In genomic region chr4:73945140-73945539, GRCh38 we compare ENCODE assay signal across 22 cellular contexts. TPM values are rescaled to one million over a fixed set of nuclear protein-coding genes. Genes with fewer than 3 reads are reported as not detected.
DNase-seq lines count a peak whose midpoint lies in the region; ATAC-seq, FAIRE-seq and TF ChIP-seq lines count a peak whose summit lies in the region.
"Had no signal": no experiment of that assay in that cellular context is flagged by ENCODE, and none has a peak within 500 bp of the region (broad histone marks: within the 10 kb centered on the region; RNA-seq: fewer than 3 reads in every experiment).

No MANE protein-coding gene starts in this region.

- H3K9me3 Mint-ChIP-seq in nephron (no peaks in the 10 kb centered on the region), type B pancreatic cell (no peaks in the 10 kb centered on the region)

- H3K36me3 ChIP-seq in K562 (ENCODE audit: control insufficient read depth, insufficient read depth, low read length), result no peaks in the 10 kb centered on the region
- no peaks in the 10 kb centered on the region for H3K36me3 ChIP-seq in Peyer's patch
- H3K36me3 ChIP-seq in GM23248 (ENCODE audit: low read depth), result no peaks in the 10 kb centered on the region
- H3K36me3 ChIP-seq: BLaER1 treated with 17β-estradiol and CSF1 and Interleukin-3, amounts not matched to agents 10 nM and 100 nM had no signal

- H3K9me3 ChIP-seq in K562 (replicated peaks; ENCODE audit: control insufficient read depth, insufficient read depth, low read depth, low read length), result no peaks in the 10 kb centered on the region
- H3K9me3 ChIP-seq in Peyer's patch, result no peaks in the 10 kb centered on the region
- H3K9me3 ChIP-seq in GM23248 (ENCODE audit: low read depth), result no peaks in the 10 kb centered on the region

- H3K4me1 ChIP-seq in K562 (replicated peaks in 1 of 2; ENCODE audit: control insufficient read depth in 2 of 2, insufficient read depth in 2 of 2, low read length in 2 of 2) (peaks cover 0 to 7% of the 10 kb centered on the region in 2 experiments; a peak in 3 of 5 replicates), Peyer's patch (no peaks in the 10 kb centered on the region), GM23248 (ENCODE audit: insufficient read depth) (no peaks in the 10 kb centered on the region)

- TF ChIP-seq EP300 in K562 (IDR thresholded peaks at IDR 0.05; ENCODE audit: low read length), result no peak

- H3K79me2 ChIP-seq in K562 (ENCODE audit: control insufficient read depth, insufficient read depth, low read length) (no peaks in the 10 kb centered on the region), GM23248 (ENCODE audit: insufficient read depth) (no peaks in the 10 kb centered on the region)

- CTCF ChIA-PET in HEK293T (lab: Yijun Ruan, JAX) (interaction anchor here (0.6 kb wide), 2 partner anchors 24 to 1628 kb away, joined by 3 to 4 read pairs; no protein-coding TSS in a partner anchor), K562 (lab: Yijun Ruan, JAX; ENCODE audit: low intra/inter-chr PET ratio) (no interaction called here)

- TF ChIP-seq RAD21 in K562 (CRISPR knock-in tag; conservative IDR thresholded peaks at IDR 0.05 in 1 of 2, IDR thresholded peaks at IDR 0.05 in 1 of 2), result no peak

- TF ChIP-seq CTCF in K562 (IDR thresholded peaks at IDR 0.05 in 2 of 3, conservative IDR thresholded peaks at IDR 0.05 in 1 of 3; ENCODE audit: insufficient read depth in 2 of 3, low read depth in 1 of 3, low read length in 3 of 3), result no peak
- TF ChIP-seq CTCF in nephron (IDR thresholded peaks at IDR 0.05; ENCODE audit: unreplicated experiment in 3 of 3), result no peak
- TF ChIP-seq CTCF in type B pancreatic cell (conservative IDR thresholded peaks at IDR 0.05), result no peak
- no peak for TF ChIP-seq CTCF in Peyer's patch (IDR thresholded peaks at IDR 0.05)

- no peaks in the 10 kb centered on the region for H3K9me1 ChIP-seq in K562 (ENCODE audit: control insufficient read depth, insufficient read depth, low read length)

- H3K4me3 Mint-ChIP-seq in nephron (peak overlapping the region; percentile 74 to 84 (median 75)), type B pancreatic cell (peak overlapping the region; percentile 78)
- H3K4me3 Mint-ChIP-seq: CD8-positive, alpha-beta memory T cell had no signal

- no peak for TF ChIP-seq POLR2A in K562 (conservative IDR thresholded peaks at IDR 0.05)
- no peak for TF ChIP-seq POLR2A in Peyer's patch (IDR thresholded peaks at IDR 0.05)

- POLR2A ChIA-PET in HEK293T (lab: Yijun Ruan, JAX), result no interaction called here
- POLR2A ChIA-PET in K562 (lab: Yijun Ruan, JAX), result no interaction called here

- H3K36me3 Mint-ChIP-seq in nephron (ENCODE audit: low read depth), result no peaks in the 10 kb centered on the region
- H3K36me3 Mint-ChIP-seq in type B pancreatic cell, result no peaks in the 10 kb centered on the region
- H3K36me3 Mint-ChIP-seq: CD8-positive, alpha-beta memory T cell had no signal

- DNase-seq in HEK293T (ENCODE audit: extremely low spot score), result no peak
- DNase-seq in K562 (ENCODE audit: extremely low read depth in 1 of 4, low spot score in 3 of 4), result no peak
- DNase-seq in type B pancreatic cell (ENCODE audit: extremely low spot score, unreplicated experiment), result no peak
- no peak for DNase-seq in Peyer's patch
- no peak for DNase-seq in T-helper 1 cell
- DNase-seq in GM23248, result no peak
- DNase-seq: CD8-positive, alpha-beta memory T cell; DND-41; HCEC 1CT; KG1; MV-4-11; NCI-H1694 treated with DMSO at 0.1 percent for 48 hours; NCI-H2107; NCI-H2227 treated with DMSO at 0.1 percent for 48 hours; PC-3; SIG-M5 had no signal

- no peak for FAIRE-seq in K562 (lab: Jason Lieb, UNC)

- in situ Hi-C loops in K562 (cut with MboI) (no loop called here), GM23248 (cut with MboI) (loop anchor here (25.0 kb wide), 1 partner anchor 633 kb away; no protein-coding TSS in a partner anchor)

- no peaks in the 10 kb centered on the region for H3K9me2 ChIP-seq in GM23248 (ENCODE audit: insufficient read depth)

- intact Hi-C loops in K562 (cut with micrococcal nuclease), result no loop called here

- H3K27me3 ChIP-seq in K562 (ENCODE audit: control insufficient read depth in 2 of 2, insufficient read depth in 2 of 2, low read length in 2 of 2), result no peaks in the 10 kb centered on the region
- H3K27me3 ChIP-seq in Peyer's patch, result no peaks in the 10 kb centered on the region
- H3K27me3 ChIP-seq in GM23248 (replicated peaks; ENCODE audit: insufficient read depth), result peaks cover 16% of the 10 kb centered on the region; the same call in 1 of the 2 replicates
- H3K27me3 ChIP-seq: BLaER1 treated with 17β-estradiol and CSF1 and Interleukin-3, amounts not matched to agents 10 nM and 100 nM had no signal

- no TSS peak for BruUV-seq in K562 (replicated peaks; lab: Mats Ljungman, UMichigan)

- H2AFZ ChIP-seq in K562 (ENCODE audit: low read depth, low read length) (no peak overlapping the region), GM23248 (no peak overlapping the region)

- peaks cover 64% of the 10 kb centered on the region for H3K27me3 Mint-ChIP-seq in nephron (ENCODE audit: low read depth)
- H3K27me3 Mint-ChIP-seq in type B pancreatic cell, result peaks cover 66% of the 10 kb centered on the region

- no peak overlapping the region for H3K9ac ChIP-seq in K562 (ENCODE audit: insufficient read depth in 1 of 2, low read depth in 2 of 2, low read length in 2 of 2)
- H3K9ac ChIP-seq in GM23248, result no peak overlapping the region
- H3K9ac ChIP-seq: BLaER1 treated with 17β-estradiol and CSF1 and Interleukin-3, amounts not matched to agents 10 nM and 100 nM had no signal

- 40% methylated on average over 4 of the region's 4 CpGs for WGBS in K562 (ENCODE audit: insufficient coverage, low coverage, missing lambda C conversion rate)
- WGBS in GM23248 (ENCODE audit: low coverage in 1 of 2, low lambda C conversion rate in 2 of 2, missing lambda C conversion rate in 2 of 2), 2 experiments, result 93 to 94% methylated on average over 4 of the region's 4 CpGs

- peaks cover 9% of the 10 kb centered on the region for H3K4me1 Mint-ChIP-seq in nephron
- H3K4me1 Mint-ChIP-seq in type B pancreatic cell (ENCODE audit: unreplicated experiment), result peaks cover 8% of the 10 kb centered on the region
- H3K4me1 Mint-ChIP-seq: CD8-positive, alpha-beta memory T cell had no signal

- ATAC-seq in K562, result no peak
- ATAC-seq: SK-N-SH treated with all-trans-retinoic acid at 6 μM for 48 hours had no signal

- no peak overlapping the region for H3K27ac ChIP-seq in K562 (ENCODE audit: extremely low read depth, low read depth, low read length)
- no peak overlapping the region for H3K27ac ChIP-seq in Peyer's patch
- no peak overlapping the region for H3K27ac ChIP-seq in GM23248
- H3K27ac ChIP-seq: BLaER1 treated with 17β-estradiol and CSF1 and Interleukin-3, amounts not matched to agents 10 nM and 100 nM; RWPE1 had no signal

- no peaks in the 10 kb centered on the region for H3F3A ChIP-seq in GM23248 (ENCODE audit: insufficient read depth)

- H4K20me1 ChIP-seq in K562 (replicated peaks; ENCODE audit: control insufficient read depth, insufficient read depth, low read length) (no peaks in the 10 kb centered on the region), GM23248 (ENCODE audit: insufficient read depth) (no peaks in the 10 kb centered on the region)
- H4K20me1 ChIP-seq: BLaER1 treated with 17β-estradiol and CSF1 and Interleukin-3, amounts not matched to agents 10 nM and 100 nM had no signal

- H3K27ac Mint-ChIP-seq in nephron, result no peak overlapping the region
- H3K27ac Mint-ChIP-seq in type B pancreatic cell, result no peak overlapping the region
- H3K27ac Mint-ChIP-seq: CD8-positive, alpha-beta memory T cell had no signal

- H3K4me2 ChIP-seq in K562 (ENCODE audit: insufficient read depth, low read length), result 0 out of 2 replicates have a peak overlapping the region, but pooled peaks have one; percentile 34
- H3K4me2 ChIP-seq in GM23248 (ENCODE audit: unreplicated experiment), result no peak overlapping the region
- H3K4me2 ChIP-seq: BLaER1 treated with 17β-estradiol and CSF1 and Interleukin-3, amounts not matched to agents 10 nM and 100 nM had no signal

- H3K4me3 ChIP-seq in K562, result no peak overlapping the region
- H3K4me3 ChIP-seq in Peyer's patch, result no peak overlapping the region
- H3K4me3 ChIP-seq in GM23248, result no peak overlapping the region
- H3K4me3 ChIP-seq: BLaER1 treated with 17β-estradiol and CSF1 and Interleukin-3, amounts not matched to agents 10 nM and 100 nM had no signal

RNA-seq across cellular contexts. Expression of gene PF4, which starts 36.7 kb away (rescaled TPM):
- not detected in 2 replicates for total RNA-seq in K562 (2011; cell fraction: chromatin; rRNA removed; ENCODE audit: low replicate concordance)
- total RNA-seq in K562 (2011; cell fraction: nucleolus; rRNA removed), result not detected in 2 replicates
- total RNA-seq in K562 (2011; cell fraction: nucleoplasm; rRNA removed), result not detected in 2 replicates
- not detected in 2 replicates for total RNA-seq in K562 (2014; rRNA removed)
- total RNA-seq in K562 (2014; rRNA removed; fragmentation: Illumina TruSeq; extraction: Trizol), result not detected in 2 replicates
- total RNA-seq in K562 (2015; rRNA removed; fragmentation: Illumina TruSeq; extraction: Trizol), result not detected in 2 replicates
- total RNA-seq in K562 (2021), result not detected in 2 replicates
- not detected in 2 replicates for polyA plus RNA-seq in K562 (2011; rRNA removed)
- not detected in 2 replicates for polyA plus RNA-seq in K562 (2011; cell fraction: cytosol; rRNA removed)
- not detected in 2 replicates for polyA plus RNA-seq in K562 (2011; cell fraction: nucleus; rRNA removed)
- polyA plus RNA-seq in K562 (2012), result not detected in 2 replicates
- polyA plus RNA-seq in K562 (2014; fragmentation: Illumina TruSeq; extraction: Trizol), result not detected in 2 replicates
- under 1 TPM in 1 of 2 experiments, not detected in 1; 0.11 TPM for polyA plus RNA-seq in K562 (2014; fragmentation: Nextera tagmentation; extraction: Ambion mirVana)
- not detected in 2 replicates for polyA plus RNA-seq in K562 (2014; rRNA removed)
- not detected in 2 replicates for polyA minus RNA-seq in K562 (2011; rRNA and poly(A)+ RNA removed)
- polyA minus RNA-seq in K562 (2011; cell fraction: cytosol; rRNA and poly(A)+ RNA removed), result not detected in 2 replicates
- polyA minus RNA-seq in K562 (2011; cell fraction: nucleus; rRNA and poly(A)+ RNA removed), result not detected in 2 replicates
- not detected in 2 replicates for total RNA-seq in type B pancreatic cell (ENCODE audit: low replicate concordance)
- total RNA-seq in Peyer's patch, result not detected
- not detected in 2 replicates for total RNA-seq in GM23248 (2014; rRNA removed; shearing (Covaris generic))
- polyA plus RNA-seq in GM23248 (2016; fragmentation: Nextera tagmentation; extraction: Ambion mirVana), result not detected in 2 replicates
- total RNA-seq: A673; CD8-positive, alpha-beta memory T cell; G401 had no signal
- polyA plus RNA-seq: CD8-positive, alpha-beta memory T cell had no signal

RNA-seq across cellular contexts. Expression of gene PPBP, which starts 42.9 kb away (rescaled TPM):
- not detected in 2 replicates for total RNA-seq in K562 (2011; cell fraction: chromatin; rRNA removed; ENCODE audit: low replicate concordance)
- not detected in 2 replicates for total RNA-seq in K562 (2011; cell fraction: nucleolus; rRNA removed)
- total RNA-seq in K562 (2011; cell fraction: nucleoplasm; rRNA removed), result 0.66 TPM in 1 of 2 replicates, not detected in the other
- total RNA-seq in K562 (2014; rRNA removed), result 0.37 TPM in 1 of 2 replicates, not detected in the other
- total RNA-seq in K562 (2014; rRNA removed; fragmentation: Illumina TruSeq; extraction: Trizol), result 0.29 TPM in 1 of 2 replicates, not detected in the other
- total RNA-seq in K562 (2015; rRNA removed; fragmentation: Illumina TruSeq; extraction: Trizol), result 0.22 TPM in 1 of 2 replicates, not detected in the other
- total RNA-seq in K562 (2021), result not detected in 2 replicates
- 0.15 and 0.38 TPM in 2 replicates for polyA plus RNA-seq in K562 (2011; rRNA removed)
- polyA plus RNA-seq in K562 (2011; cell fraction: cytosol; rRNA removed), result 0.12 and 0.57 TPM in 2 replicates
- polyA plus RNA-seq in K562 (2011; cell fraction: nucleus; rRNA removed), result not detected in 2 replicates
- 0.35 and 0.50 TPM in 2 replicates for polyA plus RNA-seq in K562 (2012)
- 0.28 TPM in 1 of 2 replicates, not detected in the other for polyA plus RNA-seq in K562 (2014; fragmentation: Illumina TruSeq; extraction: Trizol)
- under 1 TPM; 0.17 to 0.55 TPM for polyA plus RNA-seq in K562 (2014; fragmentation: Nextera tagmentation; extraction: Ambion mirVana)
- polyA plus RNA-seq in K562 (2014; rRNA removed), result not detected in 2 replicates
- polyA minus RNA-seq in K562 (2011; rRNA and poly(A)+ RNA removed), result not detected in 2 replicates
- not detected in 2 replicates for polyA minus RNA-seq in K562 (2011; cell fraction: cytosol; rRNA and poly(A)+ RNA removed)
- polyA minus RNA-seq in K562 (2011; cell fraction: nucleus; rRNA and poly(A)+ RNA removed), result not detected in 2 replicates
- 0.60 TPM in 1 of 2 replicates, not detected in the other for total RNA-seq in type B pancreatic cell (ENCODE audit: low replicate concordance)
- not detected for total RNA-seq in Peyer's patch
- not detected in 2 replicates for total RNA-seq in GM23248 (2014; rRNA removed; shearing (Covaris generic))
- not detected in 2 replicates for polyA plus RNA-seq in GM23248 (2016; fragmentation: Nextera tagmentation; extraction: Ambion mirVana)
- total RNA-seq: A673; CD8-positive, alpha-beta memory T cell; G401; PC-3 had no signal
- polyA plus RNA-seq: CD8-positive, alpha-beta memory T cell had no signal

RNA-seq across cellular contexts. Expression of gene CXCL5, which starts 53.3 kb away (rescaled TPM):
- not detected in 2 replicates for total RNA-seq in K562 (2011; cell fraction: chromatin; rRNA removed; ENCODE audit: low replicate concordance)
- not detected in 2 replicates for total RNA-seq in K562 (2011; cell fraction: nucleolus; rRNA removed)
- not detected in 2 replicates for total RNA-seq in K562 (2011; cell fraction: nucleoplasm; rRNA removed)
- not detected in 2 replicates for total RNA-seq in K562 (2014; rRNA removed)
- not detected in 2 replicates for total RNA-seq in K562 (2014; rRNA removed; fragmentation: Illumina TruSeq; extraction: Trizol)
- total RNA-seq in K562 (2015; rRNA removed; fragmentation: Illumina TruSeq; extraction: Trizol), result not detected in 2 replicates
- not detected in 2 replicates for total RNA-seq in K562 (2021)
- polyA plus RNA-seq in K562 (2011; rRNA removed), result not detected in 2 replicates
- not detected in 2 replicates for polyA plus RNA-seq in K562 (2011; cell fraction: cytosol; rRNA removed)
- not detected in 2 replicates for polyA plus RNA-seq in K562 (2011; cell fraction: nucleus; rRNA removed)
- polyA plus RNA-seq in K562 (2012), result not detected in 2 replicates
- not detected in 2 replicates for polyA plus RNA-seq in K562 (2014; fragmentation: Illumina TruSeq; extraction: Trizol)
- polyA plus RNA-seq in K562 (2014; fragmentation: Nextera tagmentation; extraction: Ambion mirVana), result not detected
- polyA plus RNA-seq in K562 (2014; rRNA removed), result not detected in 2 replicates
- polyA minus RNA-seq in K562 (2011; rRNA and poly(A)+ RNA removed), result not detected in 2 replicates
- polyA minus RNA-seq in K562 (2011; cell fraction: cytosol; rRNA and poly(A)+ RNA removed), result not detected in 2 replicates
- polyA minus RNA-seq in K562 (2011; cell fraction: nucleus; rRNA and poly(A)+ RNA removed), result not detected in 2 replicates
- 4.1 and 6.7 TPM in 2 replicates for total RNA-seq in type B pancreatic cell (ENCODE audit: low replicate concordance)
- total RNA-seq in Peyer's patch, result not detected
- total RNA-seq in GM23248 (2014; rRNA removed; shearing (Covaris generic)), result not detected in 2 replicates
- not detected in 2 replicates for polyA plus RNA-seq in GM23248 (2016; fragmentation: Nextera tagmentation; extraction: Ambion mirVana)
- total RNA-seq: A673; CD8-positive, alpha-beta memory T cell; G401 had no signal
- polyA plus RNA-seq: CD8-positive, alpha-beta memory T cell had no signal
